Comparison of ENCODE assay signal across 16 cellular contexts in genomic region chr17:45702666-45703266, GRCh38.
A peak's percentile ranks its signal among the peaks of the same experiment; 100 is the strongest.
DNase-seq lines count a peak whose midpoint lies in the region; ATAC-seq, FAIRE-seq and TF ChIP-seq lines count a peak whose summit lies in the region.
"Had no signal": no experiment of that assay in that cellular context is flagged by ENCODE, and none has a peak within 500 bp of the region (broad histone marks: within the 10 kb centered on the region; RNA-seq: fewer than 3 reads in every experiment).

No MANE protein-coding gene starts in this region.

- H3K4me3 Mint-ChIP-seq in WTC11 = no peak overlapping the region
- no peak overlapping the region for H3K4me3 Mint-ChIP-seq in activated CD4-positive, alpha-beta T cell treated with anti-CD3 and anti-CD28 coated beads, Interleukin-2, amount 10 ng/mL, durations not matched to agents 24 days and 14 days
- H3K4me3 Mint-ChIP-seq: naive B cell had no signal

- DNase-seq in SK-N-SH (no peak), WTC11 (ENCODE audit: low spot score) (no peak), fibroblast of the aortic adventitia (ENCODE audit: low read depth) (peak; percentile 45), urothelium cell line (ENCODE audit: low spot score) (peak; percentile 44), NCI-H1694 (lab: John Stamatoyannopoulos, UW) (no peak), transverse colon (no peak)
- DNase-seq in activated CD4-positive, alpha-beta T cell treated with anti-CD3 and anti-CD28 coated beads, Interleukin-2, amount 10 ng/mL, durations not matched to agents 24 days and 14 days = no peak
- DNase-seq: central memory CD4-positive, alpha-beta T cell; DMS79; islet precursor cell; naive B cell; NCI-H187 treated with DMSO at 0.1 percent for 48 hours; NK-92 treated with Interleukin-12 subunit alpha and Interleukin-12 subunit beta, amount 100 ng/mL, for 24 hours had no signal

- H3K27ac Mint-ChIP-seq in WTC11 = no peak overlapping the region
- H3K27ac Mint-ChIP-seq in activated CD4-positive, alpha-beta T cell treated with anti-CD3 and anti-CD28 coated beads, Interleukin-2, amount 10 ng/mL, durations not matched to agents 24 days and 14 days = no peak overlapping the region
- H3K27ac Mint-ChIP-seq: activated T-helper 2 cell treated with anti-CD3 and anti-CD28 coated beads, Interferon-gamma antibody, Interleukin-2, Interleukin-4, amounts not matched to agents 10 μg/mL and 5 μg/mL and 100 μg/mL, durations not matched to agents 14 hours and 24 hours and 36 hours; naive B cell had no signal

- TF ChIP-seq EP300 in SK-N-SH (IDR thresholded peaks at IDR 0.05; ENCODE audit: borderline replicate concordance in 1 of 2, low read depth in 1 of 2, low read length in 1 of 2) (no peak), transverse colon (IDR thresholded peaks at IDR 0.05; ENCODE audit: low read depth) (no peak)

- H3K36me3 Mint-ChIP-seq in WTC11 = no peaks in the 10 kb centered on the region
- H3K36me3 Mint-ChIP-seq in activated CD4-positive, alpha-beta T cell treated with anti-CD3 and anti-CD28 coated beads, Interleukin-2, amount 10 ng/mL, durations not matched to agents 24 days and 14 days (ENCODE audit: low read depth) = no peaks in the 10 kb centered on the region
- H3K36me3 Mint-ChIP-seq: naive B cell had no signal

- H2AFZ ChIP-seq in SK-N-SH (ENCODE audit: low read depth) = no peak overlapping the region

- no peaks in the 10 kb centered on the region for H3K36me3 ChIP-seq in SK-N-SH (replicated peaks in 1 of 2; ENCODE audit: control insufficient read depth in 1 of 2, insufficient read depth in 2 of 2, low read length in 1 of 2)
- no peaks in the 10 kb centered on the region for H3K36me3 ChIP-seq in transverse colon

- no peaks in the 10 kb centered on the region for H4K20me1 ChIP-seq in SK-N-SH (ENCODE audit: insufficient read depth)

- H3K79me2 ChIP-seq in SK-N-SH (ENCODE audit: insufficient read depth) = no peaks in the 10 kb centered on the region

- peaks cover 6% of the 10 kb centered on the region for H3K4me1 Mint-ChIP-seq in WTC11
- H3K4me1 Mint-ChIP-seq in activated CD4-positive, alpha-beta T cell treated with anti-CD3 and anti-CD28 coated beads, Interleukin-2, amount 10 ng/mL, durations not matched to agents 24 days and 14 days = peaks cover 12% of the 10 kb centered on the region
- H3K4me1 Mint-ChIP-seq: naive B cell had no signal

- H3K9me3 ChIP-seq in SK-N-SH = no peaks in the 10 kb centered on the region
- no peaks in the 10 kb centered on the region for H3K9me3 ChIP-seq in transverse colon

- no peaks in the 10 kb centered on the region; a peak in 1 of 4 replicates for H3K4me1 ChIP-seq in SK-N-SH (ENCODE audit: control insufficient read depth in 1 of 2, insufficient read depth in 2 of 2, low read depth in 1 of 2, low read length in 1 of 2)
- no peaks in the 10 kb centered on the region for H3K4me1 ChIP-seq in transverse colon

- TF ChIP-seq POLR2A in transverse colon (IDR thresholded peaks at IDR 0.05) = no peak

- peaks cover 14% of the 10 kb centered on the region for H3K27me3 Mint-ChIP-seq in WTC11 (ENCODE audit: low read depth)
- peaks cover 33% of the 10 kb centered on the region for H3K27me3 Mint-ChIP-seq in activated CD4-positive, alpha-beta T cell treated with anti-CD3 and anti-CD28 coated beads, Interleukin-2, amount 10 ng/mL, durations not matched to agents 24 days and 14 days

- H3K9me3 Mint-ChIP-seq in WTC11 = no peaks in the 10 kb centered on the region
- no peaks in the 10 kb centered on the region for H3K9me3 Mint-ChIP-seq in activated CD4-positive, alpha-beta T cell treated with anti-CD3 and anti-CD28 coated beads, Interleukin-2, amount 10 ng/mL, durations not matched to agents 24 days and 14 days
- H3K9me3 Mint-ChIP-seq: activated T-helper 2 cell treated with anti-CD3 and anti-CD28 coated beads, Interferon-gamma antibody, Interleukin-2, Interleukin-4, amounts not matched to agents 10 μg/mL and 5 μg/mL and 100 μg/mL, durations not matched to agents 14 hours and 24 hours and 36 hours had no signal

- TF ChIP-seq CTCF in SK-N-SH (IDR thresholded peaks at IDR 0.05) (no peak), WTC11 (IDR thresholded peaks at IDR 0.05) (no peak), fibroblast of the aortic adventitia (IDR thresholded peaks at IDR 0.05; ENCODE audit: insufficient read depth, low read length) (no peak), transverse colon (IDR thresholded peaks at IDR 0.05) (no peak)

- H3K9ac ChIP-seq in SK-N-SH = no peak overlapping the region

- H3K4me2 ChIP-seq in SK-N-SH = no peak overlapping the region

- CTCF ChIA-PET in SK-N-SH (lab: Yijun Ruan, JAX) = no interaction called here
- CTCF ChIA-PET in WTC11 (lab: Charles Lee) = interaction anchor here (1.3 to 1.6 kb wide), 3 partner anchors 19 to 80 kb away, joined by 3 to 6 read pairs (median 5); no protein-coding TSS in a partner anchor

- FAIRE-seq in urothelium cell line (lab: Jason Lieb, UNC) = no peak

- 75% methylated on average over 1 of the region's 1 CpG for WGBS in SK-N-SH (ENCODE audit: low lambda C conversion rate)
- WGBS in transverse colon (ENCODE audit: low coverage in 1 of 2), 2 donors = 30 to 33% methylated on average over 1 of the region's 1 CpG

- POLR2A ChIA-PET in SK-N-SH (lab: Yijun Ruan, JAX) (no interaction called here), WTC11 (lab: Charles Lee) (no interaction called here)

- TF ChIP-seq RAD21 in SK-N-SH (IDR thresholded peaks at IDR 0.05; ENCODE audit: low read length) = no peak

- no peaks in the 10 kb centered on the region for H3K9me2 ChIP-seq in SK-N-SH

- no peak overlapping the region for H3K27ac ChIP-seq in SK-N-SH (ENCODE audit: low read depth in 2 of 2, low read length in 1 of 2)
- H3K27ac ChIP-seq in transverse colon = no peak overlapping the region
- H3K27ac ChIP-seq: skin epidermis had no signal

- intact Hi-C loops in transverse colon (cut with DNase I; ENCODE audit: low total_unique reads) = no loop called here
- intact Hi-C loops in activated CD4-positive, alpha-beta T cell treated with anti-CD3 and anti-CD28 coated beads, Interleukin-2, amount 10 ng/mL, durations not matched to agents 24 days and 14 days (cut with micrococcal nuclease) = no loop called here

- ATAC-seq in SK-N-SH treated with all-trans-retinoic acid at 6 μM for 48 hours (no peak), WTC11 (peak; percentile 50; the same call in 1 of the 2 replicates)

- peaks cover 7% of the 10 kb centered on the region; the same call in 1 of the 2 replicates for H3K27me3 ChIP-seq in SK-N-SH (ENCODE audit: insufficient read depth)
- peaks cover 24% of the 10 kb centered on the region for H3K27me3 ChIP-seq in transverse colon

- in situ Hi-C loops in transverse colon (cut with MboI; ENCODE audit: low pct_ligation_motif_present in 1 of 4, low pct_unique_long_range_greater_than_20kb in 1 of 4, low sequenced_read_pairs in 3 of 4) = no loop called here

- H3F3A ChIP-seq in SK-N-SH (replicated peaks; ENCODE audit: insufficient read depth) = no peaks in the 10 kb centered on the region

- no peak overlapping the region for H3K4me3 ChIP-seq in SK-N-SH (ENCODE audit: low read depth in 2 of 2, low read length in 1 of 2)
- H3K4me3 ChIP-seq in fibroblast of the aortic adventitia (ENCODE audit: low read depth, low read length) = no peak overlapping the region
- H3K4me3 ChIP-seq in transverse colon = no peak overlapping the region
- H3K4me3 ChIP-seq: skin epidermis had no signal

TF ChIP-seq in SK-N-SH, 30 proteins besides CTCF, POLR2A, EP300 and RAD21 (continues in another document):
- TF ChIP-seq IRF3 (IDR thresholded peaks at IDR 0.05; ENCODE audit: low read depth, low read length) = no peak

TF ChIP-seq in SK-N-SH treated with all-trans-retinoic acid at 6 μM for 48 hours, 23 proteins besides CTCF, POLR2A, EP300 and RAD21 (continues in another document):
- TF ChIP-seq GLIS3 (CRISPR knock-in tag; IDR thresholded peaks at IDR 0.05) = no peak
- TF ChIP-seq ZNF565 (CRISPR knock-in tag; conservative IDR thresholded peaks at IDR 0.05; ENCODE audit: low read depth) = no peak
- no peak for TF ChIP-seq PPARA (CRISPR knock-in tag; IDR thresholded peaks at IDR 0.05; ENCODE audit: borderline replicate concordance)
- no peak for TF ChIP-seq TCF4 (CRISPR knock-in tag; IDR thresholded peaks at IDR 0.05; ENCODE audit: borderline replicate concordance)
- no peak for TF ChIP-seq CSRNP3 (CRISPR knock-in tag; IDR thresholded peaks at IDR 0.05)
- TF ChIP-seq ZNF70 (CRISPR knock-in tag; IDR thresholded peaks at IDR 0.05) = no peak

TF ChIP-seq in WTC11, 78 proteins besides CTCF, POLR2A, EP300 and RAD21:
- TF ChIP-seq TEAD4 (CRISPR knock-in tag; IDR thresholded peaks at IDR 0.05) = 0 out of 2 replicates have a peak, but pooled peaks have one; percentile 11
- TF ChIP-seq ELF4 (CRISPR knock-in tag; IDR thresholded peaks at IDR 0.05; ENCODE audit: low read depth) = no peak

Comparison
In these comparisons a context has a peak if more than half of its experiments do, and no peak if none do; other contexts are left out.
1. DNase-seq: peak in fibroblast of the aortic adventitia (single experiment) and urothelium cell line (single experiment); none in SK-N-SH (single experiment), WTC11 (single experiment), NCI-H1694 (single experiment), transverse colon (single experiment) and activated CD4-positive, alpha-beta T cell treated with anti-CD3 and anti-CD28 coated beads, Interleukin-2, amount 10 ng/mL, durations not matched to agents 24 days and 14 days (single experiment).
2. Of the 6 proteins assayed by ChIP-seq in both WTC11 and SK-N-SH: peak only in WTC11: TEAD4; only in SK-N-SH: none; in both: none; in neither: 5.